In the genomic region with DNA sequence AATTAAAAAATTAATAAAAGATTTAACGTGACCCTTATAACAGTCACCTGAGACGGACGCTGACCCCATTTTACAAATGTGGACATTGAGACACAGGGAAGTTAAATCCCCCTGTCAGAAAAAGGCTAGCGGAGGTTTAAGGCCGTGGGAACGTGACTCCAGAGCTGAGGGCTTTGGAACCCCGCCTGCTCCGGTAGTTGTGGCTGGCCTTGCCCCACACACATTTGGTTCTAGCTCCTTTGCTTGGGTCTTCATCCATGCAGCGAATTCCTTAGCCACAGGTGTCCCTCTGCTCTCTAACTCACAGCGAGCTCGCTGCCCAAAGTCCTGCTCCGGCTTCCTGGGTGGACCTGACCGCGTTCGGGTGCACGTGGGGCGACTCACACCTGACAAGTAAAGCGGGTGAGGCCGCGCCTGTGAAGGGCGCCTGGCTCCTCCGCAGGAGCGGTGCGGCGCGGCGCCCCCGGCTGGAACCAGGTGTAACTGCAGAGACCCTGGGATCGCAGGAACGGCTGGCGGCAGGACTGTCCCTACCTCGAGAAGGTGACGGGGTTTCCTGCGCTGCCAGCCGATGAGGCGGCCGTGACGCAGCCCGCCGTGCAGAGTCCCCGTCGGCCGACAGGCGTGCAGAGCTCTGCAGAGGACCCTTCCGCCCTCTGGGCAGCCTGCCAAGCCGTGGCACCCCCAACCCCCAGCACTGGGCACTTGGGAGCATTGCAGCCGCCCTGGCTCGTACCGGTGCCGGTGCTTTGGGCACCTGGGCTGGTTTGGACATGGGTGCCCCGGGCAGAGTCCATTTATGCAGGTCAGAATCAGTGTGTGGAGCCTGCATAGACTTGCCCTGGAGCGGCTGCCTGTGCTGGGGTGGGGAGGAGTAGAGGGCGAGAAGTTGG, we compare ENCODE assay signal across 8 cellular contexts. TPM values are rescaled to one million over a fixed set of nuclear protein-coding genes. Genes with fewer than 3 reads are reported as not detected.
DNase-seq lines count a peak whose midpoint lies in the region; ATAC-seq, FAIRE-seq and TF ChIP-seq lines count a peak whose summit lies in the region.
"Had no signal": no experiment of that assay in that cellular context is flagged by ENCODE, and none has a peak within 500 bp of the region (broad histone marks: within the 10 kb centered on the region; RNA-seq: fewer than 3 reads in every experiment).

No MANE protein-coding gene starts in this region.

- H3K4me1 ChIP-seq in pancreas = peaks cover 3 to 21% (median 14%) of the 10 kb centered on the region in 3 donors
- peaks cover 3 to 28% (median 19%) of the 10 kb centered on the region in 4 donors for H3K4me1 ChIP-seq in tibial nerve

- H3K27ac ChIP-seq in pancreas (peak overlapping the region in 2 of 4 donors; percentile 25 to 37), tibial nerve (no peak overlapping the region)

- H3K4me1 Mint-ChIP-seq in activated T-helper 17 cell treated with anti-CD3 and anti-CD28 coated beads, Interleukin-2, amount 50 U/mL, for 72 hours = peaks cover 16% of the 10 kb centered on the region

- 10 to 12% methylated on average over 51 to 53 of the region's 53 CpGs for WGBS in pancreas, 2 donors
- 27 to 33% methylated on average over 29 to 49 of the region's 53 CpGs for WGBS in tibial nerve, 2 donors

- peak overlapping the region; percentile 76 for H3K4me3 Mint-ChIP-seq in activated T-helper 17 cell treated with anti-CD3 and anti-CD28 coated beads, Interleukin-2, amount 50 U/mL, for 72 hours

- no peak overlapping the region for H3K27ac Mint-ChIP-seq in activated T-helper 17 cell treated with anti-CD3 and anti-CD28 coated beads, Interleukin-2, amount 50 U/mL, for 72 hours

- TF ChIP-seq EP300 in tibial nerve (IDR thresholded peaks at IDR 0.05) = no peak

- H3K36me3 ChIP-seq in pancreas = no peaks in the 10 kb centered on the region
- H3K36me3 ChIP-seq in tibial nerve = no peaks in the 10 kb centered on the region

- TF ChIP-seq POLR2A in tibial nerve (IDR thresholded peaks at IDR 0.05) = no peak

- peak; percentile 67 to 89 (median 72) for TF ChIP-seq CTCF in pancreas (IDR thresholded peaks at IDR 0.05)
- TF ChIP-seq CTCF in tibial nerve (IDR thresholded peaks at IDR 0.05) = peak; percentile 21 to 65 (median 51)

- no peak for FAIRE-seq in pancreas (lab: Jason Lieb, UNC)

- no peaks in the 10 kb centered on the region for H3K36me3 Mint-ChIP-seq in activated T-helper 17 cell treated with anti-CD3 and anti-CD28 coated beads, Interleukin-2, amount 50 U/mL, for 72 hours (ENCODE audit: low read depth)

- H3K27me3 ChIP-seq in pancreas (no peaks in the 10 kb centered on the region), tibial nerve (peaks cover 0 to 25% of the 10 kb centered on the region in 2 donors)

- H3K4me3 ChIP-seq in pancreas = peak overlapping the region; percentile 18 to 60 (median 37)
- H3K4me3 ChIP-seq in tibial nerve = peak overlapping the region in 3 of 4 donors; percentile 37 to 48 (median 47)

- H3K9me3 ChIP-seq in pancreas = no peaks in the 10 kb centered on the region
- H3K9me3 ChIP-seq in tibial nerve = peaks cover 0 to 3% (median 0%) of the 10 kb centered on the region in 4 donors

- DNase-seq in NOMO-1 (lab: John Stamatoyannopoulos, UW; ENCODE audit: unreplicated experiment in 2 of 2) = peak; percentile 61 to 65
- DNase-seq in glomerular visceral epithelial cell (ENCODE audit: extremely low spot score) = peak; percentile 72
- DNase-seq in pancreas = peak; percentile 80 to 95 (median 88)
- no peak for DNase-seq in tibial nerve (ENCODE audit: low spot score in 2 of 2)

- no peaks in the 10 kb centered on the region for H3K9me3 Mint-ChIP-seq in activated T-helper 17 cell treated with anti-CD3 and anti-CD28 coated beads, Interleukin-2, amount 50 U/mL, for 72 hours

- intact Hi-C loops in pancreas (cut with DNase I) = no loop called here

- ATAC-seq in GM19023 (IDR thresholded peaks at IDR 0.05; ENCODE audit: unreplicated experiment) = peak; percentile 73
- peak; percentile 75 for ATAC-seq in HG03135 (IDR thresholded peaks at IDR 0.05; ENCODE audit: unreplicated experiment)
- ATAC-seq in activated T-helper 17 cell treated with anti-CD3 and anti-CD28 coated beads, Interleukin-2, amount 50 U/mL, for 72 hours (replicated peaks) = peak; percentile 92
- ATAC-seq in pancreas = peak; percentile 93 to 96 (median 96)

- peaks cover 3% of the 10 kb centered on the region for H3K27me3 Mint-ChIP-seq in activated T-helper 17 cell treated with anti-CD3 and anti-CD28 coated beads, Interleukin-2, amount 50 U/mL, for 72 hours

RNA-seq across cellular contexts. Expression of gene PROC, which starts 2.4 kb away (rescaled TPM):
- total RNA-seq in activated T-helper 17 cell treated with anti-CD3 and anti-CD28 coated beads, Interleukin-2, amount 50 U/mL, for 72 hours = not detected
- total RNA-seq in pancreas (under 1 TPM in 3 of 6 donors, not detected in 3; 0.26 to 0.86 (median 0.41) TPM), tibial nerve (not detected)
- polyA plus RNA-seq in pancreas = 1 to 10 TPM; 1.7 to 3.2 TPM
- total RNA-seq: myocyte had no signal

RNA-seq across cellular contexts. Expression of gene MAP3K2, which starts 28.1 kb away (rescaled TPM):
- total RNA-seq in activated T-helper 17 cell treated with anti-CD3 and anti-CD28 coated beads, Interleukin-2, amount 50 U/mL, for 72 hours = 10 to 100 TPM; 44.9 to 92.5 TPM
- 10 to 100 TPM; 21.0 to 37.6 (median 24.6) TPM for total RNA-seq in pancreas
- 1 to 10 TPM; 4.2 to 6.9 TPM for polyA plus RNA-seq in pancreas
- 10 to 100 TPM; 34.2 to 69.5 (median 61.1) TPM for total RNA-seq in tibial nerve

Comparison
In these comparisons a context has a peak if more than half of its experiments do, and no peak if none do; other contexts are left out.
1. DNase-seq: peak in NOMO-1 (2 of 2), glomerular visceral epithelial cell (single experiment) and pancreas (6 of 6); none in tibial nerve (0 of 2).
2. Peak in every context shown above with its lines, with median percentiles within 50 percentile points of each other: ATAC-seq.